Comparison of ENCODE assay signal across 8 cellular contexts in the genomic region with DNA sequence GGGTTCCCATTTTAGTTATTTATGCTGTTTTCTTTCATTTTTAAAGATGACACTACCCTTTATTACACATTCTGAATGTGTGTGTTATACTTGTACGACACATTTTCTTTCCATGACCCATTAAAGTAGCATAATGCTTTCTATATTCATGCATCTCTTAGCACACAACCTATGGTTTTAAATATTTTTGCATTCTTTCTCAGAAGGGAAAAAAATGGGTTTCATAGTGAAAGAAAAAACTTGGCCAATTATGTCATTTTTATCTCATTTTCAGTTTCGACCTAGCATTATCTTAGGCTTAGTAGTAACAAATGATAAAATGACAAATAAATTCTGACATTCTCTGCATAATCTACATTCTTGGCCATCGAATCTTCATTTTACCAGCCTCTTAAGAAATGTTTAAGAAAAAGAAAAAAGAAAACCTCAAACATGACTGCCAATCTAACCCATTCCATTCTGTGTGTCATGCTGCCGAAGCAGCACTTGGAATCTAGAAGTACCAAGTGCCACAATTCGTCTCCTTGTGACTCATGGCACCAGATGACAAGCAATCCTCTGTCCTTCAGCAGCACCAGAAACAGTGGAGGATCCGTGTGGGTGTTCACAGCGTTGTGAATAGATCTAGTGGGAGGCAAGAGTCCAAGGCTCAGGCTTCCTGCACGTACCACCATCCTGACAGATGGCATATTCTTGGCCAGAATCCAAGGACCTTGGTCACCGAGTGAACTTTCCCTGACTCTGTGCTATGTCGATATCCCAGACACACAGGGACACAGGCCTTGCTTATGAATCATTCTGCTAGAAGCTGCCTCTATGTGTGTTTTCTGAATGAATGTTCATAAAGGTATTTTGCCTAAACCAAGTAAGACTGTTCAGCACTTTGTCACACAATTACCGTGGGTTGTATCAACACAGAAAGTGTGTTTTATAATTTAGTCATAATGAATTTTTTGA.
DNase-seq lines count a peak whose midpoint lies in the region; ATAC-seq and TF ChIP-seq lines count a peak whose summit lies in the region.

No MANE protein-coding gene starts in this region.

- H3K36me3 ChIP-seq in trophoblast cell (ENCODE audit: control insufficient read depth in 1 of 2, insufficient read depth in 2 of 2, low read length in 2 of 2): no peaks in the 10 kb centered on the region

- H2BK12ac ChIP-seq in trophoblast cell (ENCODE audit: low read length): no peak overlapping the region

- no peak overlapping the region for H3K23ac ChIP-seq in trophoblast cell (ENCODE audit: low read length)

- no peak overlapping the region for H3K4me2 ChIP-seq in trophoblast cell (ENCODE audit: low read length)

- H2AK5ac ChIP-seq in trophoblast cell (ENCODE audit: low read length): no peak overlapping the region

- no peaks in the 10 kb centered on the region for H3K79me1 ChIP-seq in trophoblast cell (ENCODE audit: low read length)

- no peaks in the 10 kb centered on the region for H3K79me2 ChIP-seq in trophoblast cell (ENCODE audit: control insufficient read depth, insufficient read depth, low read length, poor library complexity)

- H3K9me3 ChIP-seq in trophoblast cell (ENCODE audit: insufficient read depth, low read depth, low read length): no peaks in the 10 kb centered on the region

- no peak overlapping the region for H2AFZ ChIP-seq in trophoblast cell (ENCODE audit: insufficient read depth, low read length, poor library complexity)

- H3K4me1 ChIP-seq in trophoblast cell (ENCODE audit: control insufficient read depth in 1 of 2, insufficient read depth in 2 of 2, low read length in 2 of 2): peaks cover 3 to 4% of the 10 kb centered on the region in 2 experiments

- H4K12ac ChIP-seq in trophoblast cell (ENCODE audit: low read depth, low read length): no peak overlapping the region

- peak overlapping the region; percentile 33; the same call in 1 of the 2 replicates for H3K27ac ChIP-seq in RWPE1
- H3K27ac ChIP-seq in trophoblast cell (ENCODE audit: low read depth, low read length): no peak overlapping the region

- CTCF ChIA-PET in RWPE1 (lab: Yijun Ruan, JAX): no interaction called here

- no peak overlapping the region for H3K18ac ChIP-seq in trophoblast cell (ENCODE audit: low read length)

- H3K4me3 ChIP-seq in fibroblast of pulmonary artery (replicated peaks; ENCODE audit: low read depth, low read length) (peak overlapping the region; percentile 33), trophoblast cell (ENCODE audit: low read depth, low read length) (no peak overlapping the region)

- H4K8ac ChIP-seq in trophoblast cell (ENCODE audit: low read depth, low read length): no peak overlapping the region

- POLR2A ChIA-PET in RWPE1 (lab: Yijun Ruan, JAX; ENCODE audit: low non-redundant PET): no interaction called here

- no CpG with 5 or more reads among the region's 11 CpGs for WGBS in trophoblast cell (ENCODE audit: extremely low coverage, insufficient coverage, insufficient read length)

- DNase-seq in A172 (ENCODE audit: low spot score) (peak; percentile 97), RWPE1 (ENCODE audit: low spot score) (peak; percentile 59), fibroblast of pulmonary artery (ENCODE audit: low read depth) (peak; percentile 96), trophoblast cell (peak; percentile 91 to 94), NCI-H748 (lab: John Stamatoyannopoulos, UW; ENCODE audit: unreplicated experiment) (no peak), NCI-H1048 (lab: John Stamatoyannopoulos, UW) (no peak)

- H4K91ac ChIP-seq in trophoblast cell (ENCODE audit: low read depth, low read length): no peak overlapping the region

- no peak overlapping the region for H2BK5ac ChIP-seq in trophoblast cell (ENCODE audit: low read depth, low read length, poor library complexity)

- H3K4ac ChIP-seq in trophoblast cell (ENCODE audit: low read depth, low read length): no peak overlapping the region

- H3K9ac ChIP-seq in trophoblast cell (ENCODE audit: low read length): no peak overlapping the region

- TF ChIP-seq CTCF in RWPE1 (conservative IDR thresholded peaks at IDR 0.05; ENCODE audit: low read depth): no peak
- no peak for TF ChIP-seq CTCF in fibroblast of pulmonary artery (IDR thresholded peaks at IDR 0.05; ENCODE audit: low read length, missing control alignments)

- ATAC-seq in GM18870 (IDR thresholded peaks at IDR 0.05; ENCODE audit: unreplicated experiment) (peak; percentile 79), HG03066 (IDR thresholded peaks at IDR 0.05; ENCODE audit: low read depth, unreplicated experiment) (peak; percentile 63)

- no peaks in the 10 kb centered on the region for H3K27me3 ChIP-seq in trophoblast cell (ENCODE audit: insufficient read depth, low read length)

- no peak overlapping the region for H2BK120ac ChIP-seq in trophoblast cell (ENCODE audit: insufficient read depth, low read length, poor library complexity)

- no peak overlapping the region for H3K14ac ChIP-seq in trophoblast cell (ENCODE audit: low read length)

Comparison
In these comparisons a context has a peak if more than half of its experiments do, and no peak if none do; other contexts are left out.
1. DNase-seq: peak in A172 (single experiment), RWPE1 (single experiment), fibroblast of pulmonary artery (single experiment) and trophoblast cell (2 of 2); none in NCI-H748 (single experiment) and NCI-H1048 (single experiment).